In genomic region chr12:62435337-62436163, GRCh38 we compare ENCODE assay signal across 8 cellular contexts. TPM values are rescaled to one million over a fixed set of nuclear protein-coding genes. Genes with fewer than 3 reads are reported as not detected.
A peak's percentile ranks its signal among the peaks of the same experiment; 100 is the strongest.
DNase-seq lines count a peak whose midpoint lies in the region; ATAC-seq lines count a peak whose summit lies in the region.

No MANE protein-coding gene starts in this region.

- H3K9ac ChIP-seq in mucosa of stomach (ENCODE audit: low read length) = peak overlapping the region; percentile 29
- peak overlapping the region in 3 of 5 donors; percentile 15 to 61 (median 59) for H3K9ac ChIP-seq in subcutaneous abdominal adipose tissue (ENCODE audit: low read length in 5 of 5)

- H3K36me3 ChIP-seq in mucosa of stomach (ENCODE audit: control insufficient read depth, insufficient read depth, low read length) (no peaks in the 10 kb centered on the region), subcutaneous abdominal adipose tissue (ENCODE audit: control insufficient read depth in 5 of 5, insufficient read depth in 5 of 5, low read length in 5 of 5) (no peaks in the 10 kb centered on the region)

- DNase-seq in A172 (ENCODE audit: low spot score) (peak; percentile 24), NCI-H2227 (lab: John Stamatoyannopoulos, UW; ENCODE audit: unreplicated experiment) (peak; percentile 47), fibroblast of gingiva (ENCODE audit: low read depth) (peak; percentile 59)
- DNase-seq in activated CD8-positive, alpha-beta memory T cell treated with anti-CD3 and anti-CD28 coated beads, Interleukin-2, amount 50 U/mL, for 4 hours = peak; percentile 25

- H3K27ac ChIP-seq in subcutaneous abdominal adipose tissue (ENCODE audit: low read depth, low read length) = no peak overlapping the region

- H3K27me3 ChIP-seq in mucosa of stomach (ENCODE audit: control insufficient read depth, insufficient read depth, low read length) (peaks cover 30% of the 10 kb centered on the region), subcutaneous abdominal adipose tissue (ENCODE audit: control insufficient read depth in 5 of 5, insufficient read depth in 4 of 5, low read length in 5 of 5) (peaks cover 5 to 20% (median 8%) of the 10 kb centered on the region in 5 donors)

- H3K4me3 ChIP-seq in mucosa of stomach (ENCODE audit: low read length) (peak overlapping the region; percentile 42), subcutaneous abdominal adipose tissue (ENCODE audit: low read depth in 1 of 5, low read length in 5 of 5) (peak overlapping the region; percentile 66 to 82 (median 70))

- ATAC-seq in GM18498 (IDR thresholded peaks at IDR 0.05; ENCODE audit: unreplicated experiment) (peak; percentile 66), HG02938 (IDR thresholded peaks at IDR 0.05; ENCODE audit: unreplicated experiment) (peak; percentile 80)

- H3K4me1 ChIP-seq in mucosa of stomach (ENCODE audit: control insufficient read depth, insufficient read depth, low read length) = peaks cover 14% of the 10 kb centered on the region
- H3K4me1 ChIP-seq in subcutaneous abdominal adipose tissue (ENCODE audit: control insufficient read depth in 5 of 5, insufficient read depth in 5 of 5, low read length in 5 of 5) = peaks cover 0 to 16% (median 14%) of the 10 kb centered on the region in 5 donors

- H3K9me3 ChIP-seq in mucosa of stomach (ENCODE audit: control insufficient read depth, low read length) (no peaks in the 10 kb centered on the region), subcutaneous abdominal adipose tissue (ENCODE audit: control insufficient read depth in 5 of 5, low read length in 5 of 5) (no peaks in the 10 kb centered on the region)

RNA-seq across cellular contexts. Expression of gene MON2, which starts 31.1 kb away (rescaled TPM):
- 10.9 and 15.1 TPM in 2 replicates for total RNA-seq in A172 (2014; rRNA removed; shearing (Covaris generic))
